ENCODE assay signal across 13 cellular contexts in the genomic region with DNA sequence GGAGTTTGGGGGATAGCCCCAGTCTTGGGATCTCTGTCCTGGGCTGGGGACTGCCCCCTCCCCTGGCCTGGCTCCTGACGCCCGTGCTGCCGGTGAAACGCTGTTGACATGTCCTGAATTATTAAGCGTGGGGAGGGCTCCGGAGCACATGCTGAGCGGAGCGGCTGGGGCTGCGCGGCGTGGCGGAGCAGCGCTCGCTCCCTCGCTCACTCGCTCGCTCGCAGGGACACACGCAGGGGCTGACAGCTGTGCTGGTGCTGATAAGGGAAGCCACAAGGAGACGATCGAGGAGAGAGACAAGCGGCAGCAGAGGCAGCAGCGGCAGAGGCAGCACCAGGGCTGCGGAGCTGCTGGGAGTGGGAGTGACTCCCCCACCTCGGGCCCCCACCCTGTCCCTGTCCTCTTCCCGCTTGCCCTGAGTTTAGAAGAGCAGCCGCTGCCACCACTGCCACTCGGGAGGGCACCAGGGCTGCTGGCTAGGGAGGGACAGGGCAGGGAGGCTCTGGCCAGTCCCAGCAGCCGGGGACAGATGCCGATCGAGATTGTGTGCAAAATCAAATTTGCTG. TPM values are rescaled to one million over a fixed set of nuclear protein-coding genes. Genes with fewer than 3 reads are reported as not detected.
DNase-seq lines count a peak whose midpoint lies in the region; ATAC-seq and TF ChIP-seq lines count a peak whose summit lies in the region.
"Had no signal": no experiment of that assay in that cellular context is flagged by ENCODE, and none has a peak within 500 bp of the region (broad histone marks: within the 10 kb centered on the region; RNA-seq: fewer than 3 reads in every experiment).

A gene with protein sequence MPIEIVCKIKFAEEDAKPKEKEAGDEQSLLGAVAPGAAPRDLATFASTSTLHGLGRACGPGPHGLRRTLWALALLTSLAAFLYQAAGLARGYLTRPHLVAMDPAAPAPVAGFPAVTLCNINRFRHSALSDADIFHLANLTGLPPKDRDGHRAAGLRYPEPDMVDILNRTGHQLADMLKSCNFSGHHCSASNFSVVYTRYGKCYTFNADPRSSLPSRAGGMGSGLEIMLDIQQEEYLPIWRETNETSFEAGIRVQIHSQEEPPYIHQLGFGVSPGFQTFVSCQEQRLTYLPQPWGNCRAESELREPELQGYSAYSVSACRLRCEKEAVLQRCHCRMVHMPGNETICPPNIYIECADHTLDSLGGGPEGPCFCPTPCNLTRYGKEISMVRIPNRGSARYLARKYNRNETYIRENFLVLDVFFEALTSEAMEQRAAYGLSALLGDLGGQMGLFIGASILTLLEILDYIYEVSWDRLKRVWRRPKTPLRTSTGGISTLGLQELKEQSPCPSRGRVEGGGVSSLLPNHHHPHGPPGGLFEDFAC (plus strand): TSS at position 287 of the 566 bp plus-strand sequence. CDS start 243 bp downstream, at position 530.

- no peak within 1 kb of the TSS for H4K8ac ChIP-seq in H9 (replicated peaks; ENCODE audit: insufficient read length, low read depth, low read length)

- H2BK15ac ChIP-seq in H9 (ENCODE audit: low read depth, low read length), result no peak within 1 kb of the TSS

- no peak within 1 kb of the TSS for H2BK12ac ChIP-seq in H9 (ENCODE audit: insufficient read length, low read depth, low read length)

- no peak within 1 kb of the TSS for H3K4me3 ChIP-seq in CD4-positive, alpha-beta memory T cell (ENCODE audit: low read length in 2 of 2)
- no peak within 1 kb of the TSS for H3K4me3 ChIP-seq in left lung

- no peak within 1 kb of the TSS for H3K9ac ChIP-seq in H9 (ENCODE audit: extremely low read depth, insufficient read length, low read length)

- peaks cover 10% of the 10 kb centered on the region for H3K27me3 ChIP-seq in CD4-positive, alpha-beta memory T cell (ENCODE audit: insufficient read depth, low read length)
- H3K27me3 ChIP-seq in H9 (ENCODE audit: insufficient read depth, low read length) (peaks cover 19% of the 10 kb centered on the region; the same call in 1 of the 2 replicates), left lung (peaks cover 43 to 100% of the 10 kb centered on the region in 2 donors)

- H3K4me1 Mint-ChIP-seq in CD4-positive, alpha-beta memory T cell, result peaks cover 10 to 33% (median 20%) of the 10 kb centered on the region in 4 donors
- peaks cover 48 to 68% of the 10 kb centered on the region in 2 experiments for H3K4me1 Mint-ChIP-seq in H9
- peaks cover 23% of the 10 kb centered on the region for H3K4me1 Mint-ChIP-seq in activated T-helper 17 cell treated with anti-CD3 and anti-CD28 coated beads, Interleukin-2, amount 50 U/mL, for 72 hours

- intact Hi-C loops in CD4-positive, alpha-beta memory T cell (cut with micrococcal nuclease), result no loop called here
- intact Hi-C loops in left lung (cut with DNase I), result no loop called here

- H3K27ac ChIP-seq in CD4-positive, alpha-beta memory T cell (ENCODE audit: low read depth, low read length), result no peak within 1 kb of the TSS
- no peak within 1 kb of the TSS for H3K27ac ChIP-seq in H9 (ENCODE audit: insufficient read length, low read depth, low read length)
- no peak within 1 kb of the TSS for H3K27ac ChIP-seq in left lung
- H3K27ac ChIP-seq: epithelial cell of prostate had no signal

- no peak within 1 kb of the TSS for H4K91ac ChIP-seq in H9 (ENCODE audit: insufficient read length, low read depth, low read length)

- no peak within 1 kb of the TSS for H2BK20ac ChIP-seq in H9 (ENCODE audit: low read depth, low read length, poor library complexity, severe bottlenecking)

- H2BK120ac ChIP-seq in H9 (ENCODE audit: low read depth, low read length, poor library complexity, severe bottlenecking), result no peak within 1 kb of the TSS

- no peaks in the 10 kb centered on the region for H3K36me3 ChIP-seq in CD4-positive, alpha-beta memory T cell (ENCODE audit: insufficient read depth, low read length)
- no peaks in the 10 kb centered on the region for H3K36me3 ChIP-seq in left lung

- H3K36me3 Mint-ChIP-seq in CD4-positive, alpha-beta memory T cell, result peaks cover 0 to 1% of the 10 kb centered on the region in 2 donors
- no peaks in the 10 kb centered on the region; a peak in 1 of 7 replicates for H3K36me3 Mint-ChIP-seq in H9 (ENCODE audit: insufficient read depth in 1 of 3, low read depth in 3 of 3)
- no peaks in the 10 kb centered on the region for H3K36me3 Mint-ChIP-seq in activated T-helper 17 cell treated with anti-CD3 and anti-CD28 coated beads, Interleukin-2, amount 50 U/mL, for 72 hours (ENCODE audit: low read depth)
- H3K36me3 Mint-ChIP-seq: T-cell had no signal

- no peak within 1 kb of the TSS for H4K5ac ChIP-seq in H9 (ENCODE audit: insufficient read length, low read depth, low read length)

- POLR2A ChIA-PET in CD4-positive, alpha-beta memory T cell (lab: Charles Lee; ENCODE audit: partially characterized antibody), result no interaction called here

- peak within 1 kb of the TSS in 6 of 8 donors; percentile 15 to 67 (median 26) for H3K4me3 Mint-ChIP-seq in CD4-positive, alpha-beta memory T cell
- H3K4me3 Mint-ChIP-seq in H9, result peak within 1 kb of the TSS in 1 of 2 experiments; percentile 63; a peak in 4 of 5 replicates
- peak within 1 kb of the TSS; percentile 7 for H3K4me3 Mint-ChIP-seq in activated T-helper 17 cell treated with anti-CD3 and anti-CD28 coated beads, Interleukin-2, amount 50 U/mL, for 72 hours

- TF ChIP-seq CTCF in H9 (conservative IDR thresholded peaks at IDR 0.05) (no peak), left lung (IDR thresholded peaks at IDR 0.05) (no peak)

- no CpG with 5 or more reads among the region's 31 CpGs for WGBS in H9 (ENCODE audit: extremely low coverage, insufficient read length, low lambda C conversion rate)

- H3T11ph ChIP-seq in H9 (ENCODE audit: low read length), result no peak within 1 kb of the TSS

- CTCF ChIA-PET in CD4-positive, alpha-beta memory T cell (lab: Charles Lee; ENCODE audit: partially characterized antibody), result interaction anchor here (0.9 to 1.0 kb wide), 2 partner anchors 14 to 18 kb away, joined by 3 read pairs; a partner anchor contains a TSS

- no peak for ATAC-seq in activated T-helper 17 cell treated with anti-CD3 and anti-CD28 coated beads, Interleukin-2, amount 50 U/mL, for 72 hours (replicated peaks)
- ATAC-seq in left lung, result peak; percentile 7
- no peak for ATAC-seq in HG03175 (IDR thresholded peaks at IDR 0.05; ENCODE audit: unreplicated experiment)
- no peak for ATAC-seq in HG03354 (IDR thresholded peaks at IDR 0.05; ENCODE audit: poor library complexity, severe bottlenecking, unreplicated experiment)
- ATAC-seq in HG03469 (IDR thresholded peaks at IDR 0.05; ENCODE audit: unreplicated experiment), result no peak
- ATAC-seq in GM21528 (IDR thresholded peaks at IDR 0.05; ENCODE audit: low FRiP score, unreplicated experiment), result no peak

- no peaks in the 10 kb centered on the region for H3K79me2 ChIP-seq in H9 (ENCODE audit: insufficient read depth, low read length)

- H3K4me2 ChIP-seq in H9 (ENCODE audit: insufficient read depth, insufficient read length, low read length), result peak within 1 kb of the TSS; percentile 25

- peaks cover 69 to 73% of the 10 kb centered on the region in 2 donors for H3K27me3 Mint-ChIP-seq in CD4-positive, alpha-beta memory T cell
- peaks cover 91% of the 10 kb centered on the region for H3K27me3 Mint-ChIP-seq in H9 (ENCODE audit: low read depth)
- H3K27me3 Mint-ChIP-seq in activated T-helper 17 cell treated with anti-CD3 and anti-CD28 coated beads, Interleukin-2, amount 50 U/mL, for 72 hours, result peaks cover 73% of the 10 kb centered on the region

- no peak for DNase-seq in CD4-positive, alpha-beta memory T cell
- DNase-seq in H9 (no peak), left lung (peak in 1 of 2 donors; percentile 72)
- DNase-seq: NCI-H1930; stimulated activated CD4-positive, alpha-beta T cell treated with anti-CD3 and anti-CD28 coated beads, Interleukin-2, amount 100 ng/mL, for 48 hours; T-cell had no signal

- H3K23ac ChIP-seq in H9 (ENCODE audit: insufficient read length, low read depth, low read length), result no peak within 1 kb of the TSS

- H3K79me1 ChIP-seq in H9 (ENCODE audit: insufficient read depth, low read depth, low read length, poor library complexity, severe bottlenecking), result no peaks in the 10 kb centered on the region

- no peak within 1 kb of the TSS for H3K18ac ChIP-seq in H9 (ENCODE audit: insufficient read length, low read depth, low read length)

- no peak within 1 kb of the TSS for H3K4ac ChIP-seq in H9 (ENCODE audit: low read depth, low read length)

- H4K20me1 ChIP-seq in H9 (ENCODE audit: control insufficient read depth, insufficient read depth, insufficient read length), result peaks cover 3% of the 10 kb centered on the region

- peaks cover 24% of the 10 kb centered on the region for H3K4me1 ChIP-seq in CD4-positive, alpha-beta memory T cell (ENCODE audit: insufficient read depth, low read length)
- peaks cover 10% of the 10 kb centered on the region; the same call in 1 of the 2 replicates for H3K4me1 ChIP-seq in H9 (ENCODE audit: insufficient read depth, low read length)
- peaks cover 0 to 14% of the 10 kb centered on the region in 2 donors for H3K4me1 ChIP-seq in left lung

- no peak within 1 kb of the TSS for H2AK5ac ChIP-seq in H9 (ENCODE audit: insufficient read length, low read length)

- no peak within 1 kb of the TSS for H2BK5ac ChIP-seq in H9 (ENCODE audit: insufficient read length, low read length)

- no peak within 1 kb of the TSS for H2AFZ ChIP-seq in H9 (ENCODE audit: low read length)

- peak within 1 kb of the TSS; percentile 61 for H3K14ac ChIP-seq in H9 (ENCODE audit: insufficient read depth, low read length)

- H3K23me2 ChIP-seq in H9 (ENCODE audit: insufficient read length, low read depth, low read length, poor library complexity, severe bottlenecking), result peaks cover 4% of the 10 kb centered on the region

- H3K27ac Mint-ChIP-seq in CD4-positive, alpha-beta memory T cell, result peak within 1 kb of the TSS in 1 of 7 donors; percentile 8
- peak within 1 kb of the TSS in 1 of 3 experiments; percentile 43; a peak in 1 of 7 replicates for H3K27ac Mint-ChIP-seq in H9
- no peak within 1 kb of the TSS for H3K27ac Mint-ChIP-seq in activated T-helper 17 cell treated with anti-CD3 and anti-CD28 coated beads, Interleukin-2, amount 50 U/mL, for 72 hours
- H3K27ac Mint-ChIP-seq: T-cell had no signal

- H3K56ac ChIP-seq in H9 (ENCODE audit: insufficient read length, low read depth, low read length), result no peak within 1 kb of the TSS

- H3K9me3 Mint-ChIP-seq in CD4-positive, alpha-beta memory T cell, result no peaks in the 10 kb centered on the region
- no peaks in the 10 kb centered on the region; a peak in 3 of 5 replicates for H3K9me3 Mint-ChIP-seq in H9
- H3K9me3 Mint-ChIP-seq in activated T-helper 17 cell treated with anti-CD3 and anti-CD28 coated beads, Interleukin-2, amount 50 U/mL, for 72 hours, result no peaks in the 10 kb centered on the region
- H3K9me3 Mint-ChIP-seq: T-cell had no signal

- H3K9me3 ChIP-seq in CD4-positive, alpha-beta memory T cell (ENCODE audit: control insufficient read depth in 1 of 2, low read length in 2 of 2), result no peaks in the 10 kb centered on the region
- H3K9me3 ChIP-seq in H9 (ENCODE audit: control insufficient read depth, low read depth, low read length) (no peaks in the 10 kb centered on the region), left lung (no peaks in the 10 kb centered on the region)

RNA-seq across cellular contexts. Expression of the gene that starts here (rescaled TPM):
- under 1 TPM; 0.09 to 0.22 TPM for total RNA-seq in CD4-positive, alpha-beta memory T cell
- polyA plus RNA-seq in CD4-positive, alpha-beta memory T cell, result not detected
- 0.37 and 0.42 TPM in 2 replicates for total RNA-seq in H9 (2021)
- under 1 TPM in 1 of 2 donors, not detected in 1; 0.56 TPM for total RNA-seq in activated T-helper 17 cell treated with anti-CD3 and anti-CD28 coated beads, Interleukin-2, amount 50 U/mL, for 72 hours
- not detected for total RNA-seq in left lung
- total RNA-seq: lung microvascular endothelial cell had no signal

Comparison
In these comparisons a context has a peak if more than half of its experiments do, and no peak if none do; other contexts are left out.
1. Peak in ATAC-seq in left lung; RNA of the gene not detected or under 1 TPM.